Comparison of ENCODE assay signal across 1 cellular context in genomic region chr2:216392945-216393840, GRCh38.
TF ChIP-seq lines count a peak whose summit lies in the region.

No MANE protein-coding gene starts in this region.

TF ChIP-seq in K562, 482 proteins besides CTCF, POLR2A, EP300 and RAD21 (continued from another document and continues in another):
- TF ChIP-seq, protein P1, sequence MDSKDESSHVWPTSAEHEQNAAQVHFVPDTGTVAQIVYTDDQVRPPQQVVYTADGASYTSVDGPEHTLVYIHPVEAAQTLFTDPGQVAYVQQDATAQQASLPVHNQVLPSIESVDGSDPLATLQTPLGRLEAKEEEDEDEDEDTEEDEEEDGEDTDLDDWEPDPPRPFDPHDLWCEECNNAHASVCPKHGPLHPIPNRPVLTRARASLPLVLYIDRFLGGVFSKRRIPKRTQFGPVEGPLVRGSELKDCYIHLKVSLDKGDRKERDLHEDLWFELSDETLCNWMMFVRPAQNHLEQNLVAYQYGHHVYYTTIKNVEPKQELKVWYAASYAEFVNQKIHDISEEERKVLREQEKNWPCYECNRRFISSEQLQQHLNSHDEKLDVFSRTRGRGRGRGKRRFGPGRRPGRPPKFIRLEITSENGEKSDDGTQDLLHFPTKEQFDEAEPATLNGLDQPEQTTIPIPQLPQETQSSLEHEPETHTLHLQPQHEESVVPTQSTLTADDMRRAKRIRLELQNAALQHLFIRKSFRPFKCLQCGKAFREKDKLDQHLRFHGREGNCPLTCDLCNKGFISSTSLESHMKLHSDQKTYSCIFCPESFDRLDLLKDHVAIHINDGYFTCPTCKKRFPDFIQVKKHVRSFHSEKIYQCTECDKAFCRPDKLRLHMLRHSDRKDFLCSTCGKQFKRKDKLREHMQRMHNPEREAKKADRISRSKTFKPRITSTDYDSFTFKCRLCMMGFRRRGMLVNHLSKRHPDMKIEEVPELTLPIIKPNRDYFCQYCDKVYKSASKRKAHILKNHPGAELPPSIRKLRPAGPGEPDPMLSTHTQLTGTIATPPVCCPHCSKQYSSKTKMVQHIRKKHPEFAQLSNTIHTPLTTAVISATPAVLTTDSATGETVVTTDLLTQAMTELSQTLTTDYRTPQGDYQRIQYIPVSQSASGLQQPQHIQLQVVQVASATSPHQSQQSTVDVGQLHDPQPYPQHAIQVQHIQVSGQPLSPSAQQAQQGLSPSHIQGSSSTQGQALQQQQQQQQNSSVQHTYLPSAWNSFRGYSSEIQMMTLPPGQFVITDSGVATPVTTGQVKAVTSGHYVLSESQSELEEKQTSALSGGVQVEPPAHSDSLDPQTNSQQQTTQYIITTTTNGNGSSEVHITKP (IDR thresholded peaks at IDR 0.05; ENCODE audit: partially characterized antibody), result peak; percentile 94
- TF ChIP-seq ZNF644 (tag; IDR thresholded peaks at IDR 0.05; ENCODE audit: low read depth), result no peak
- no peak for TF ChIP-seq IRF9 (tag; IDR thresholded peaks at IDR 0.05)
- peak; percentile 71 for TF ChIP-seq TCF3 (CRISPR knock-in tag; IDR thresholded peaks at IDR 0.05)
- TF ChIP-seq, protein P2, sequence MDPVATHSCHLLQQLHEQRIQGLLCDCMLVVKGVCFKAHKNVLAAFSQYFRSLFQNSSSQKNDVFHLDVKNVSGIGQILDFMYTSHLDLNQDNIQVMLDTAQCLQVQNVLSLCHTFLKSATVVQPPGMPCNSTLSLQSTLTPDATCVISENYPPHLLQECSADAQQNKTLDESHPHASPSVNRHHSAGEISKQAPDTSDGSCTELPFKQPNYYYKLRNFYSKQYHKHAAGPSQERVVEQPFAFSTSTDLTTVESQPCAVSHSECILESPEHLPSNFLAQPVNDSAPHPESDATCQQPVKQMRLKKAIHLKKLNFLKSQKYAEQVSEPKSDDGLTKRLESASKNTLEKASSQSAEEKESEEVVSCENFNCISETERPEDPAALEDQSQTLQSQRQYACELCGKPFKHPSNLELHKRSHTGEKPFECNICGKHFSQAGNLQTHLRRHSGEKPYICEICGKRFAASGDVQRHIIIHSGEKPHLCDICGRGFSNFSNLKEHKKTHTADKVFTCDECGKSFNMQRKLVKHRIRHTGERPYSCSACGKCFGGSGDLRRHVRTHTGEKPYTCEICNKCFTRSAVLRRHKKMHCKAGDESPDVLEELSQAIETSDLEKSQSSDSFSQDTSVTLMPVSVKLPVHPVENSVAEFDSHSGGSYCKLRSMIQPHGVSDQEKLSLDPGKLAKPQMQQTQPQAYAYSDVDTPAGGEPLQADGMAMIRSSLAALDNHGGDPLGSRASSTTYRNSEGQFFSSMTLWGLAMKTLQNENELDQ (CRISPR knock-in tag; IDR thresholded peaks at IDR 0.05; ENCODE audit: borderline replicate concordance), result no peak
- TF ChIP-seq, protein P3, sequence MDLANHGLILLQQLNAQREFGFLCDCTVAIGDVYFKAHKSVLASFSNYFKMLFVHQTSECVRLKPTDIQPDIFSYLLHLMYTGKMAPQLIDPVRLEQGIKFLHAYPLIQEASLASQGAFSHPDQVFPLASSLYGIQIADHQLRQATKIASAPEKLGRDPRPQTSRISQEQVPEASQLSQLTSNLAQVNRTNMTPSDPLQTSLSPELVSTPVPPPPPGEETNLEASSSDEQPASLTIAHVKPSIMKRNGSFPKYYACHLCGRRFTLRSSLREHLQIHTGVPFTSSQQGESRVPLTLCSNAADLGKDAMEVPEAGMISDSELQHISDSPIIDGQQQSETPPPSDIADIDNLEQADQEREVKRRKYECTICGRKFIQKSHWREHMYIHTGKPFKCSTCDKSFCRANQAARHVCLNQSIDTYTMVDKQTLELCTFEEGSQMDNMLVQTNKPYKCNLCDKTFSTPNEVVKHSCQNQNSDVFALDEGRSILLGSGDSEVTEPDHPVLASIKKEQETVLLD (IDR thresholded peaks at IDR 0.05), result no peak
- peak; percentile 97 for TF ChIP-seq MEIS2 (IDR thresholded peaks at IDR 0.05; ENCODE audit: partially characterized antibody)
- TF ChIP-seq GTF2F1 (IDR thresholded peaks at IDR 0.05; ENCODE audit: low read depth, low read length), result no peak
- TF ChIP-seq ZNF124 (CRISPR knock-in tag; IDR thresholded peaks at IDR 0.05), result no peak
- TF ChIP-seq, protein P4, sequence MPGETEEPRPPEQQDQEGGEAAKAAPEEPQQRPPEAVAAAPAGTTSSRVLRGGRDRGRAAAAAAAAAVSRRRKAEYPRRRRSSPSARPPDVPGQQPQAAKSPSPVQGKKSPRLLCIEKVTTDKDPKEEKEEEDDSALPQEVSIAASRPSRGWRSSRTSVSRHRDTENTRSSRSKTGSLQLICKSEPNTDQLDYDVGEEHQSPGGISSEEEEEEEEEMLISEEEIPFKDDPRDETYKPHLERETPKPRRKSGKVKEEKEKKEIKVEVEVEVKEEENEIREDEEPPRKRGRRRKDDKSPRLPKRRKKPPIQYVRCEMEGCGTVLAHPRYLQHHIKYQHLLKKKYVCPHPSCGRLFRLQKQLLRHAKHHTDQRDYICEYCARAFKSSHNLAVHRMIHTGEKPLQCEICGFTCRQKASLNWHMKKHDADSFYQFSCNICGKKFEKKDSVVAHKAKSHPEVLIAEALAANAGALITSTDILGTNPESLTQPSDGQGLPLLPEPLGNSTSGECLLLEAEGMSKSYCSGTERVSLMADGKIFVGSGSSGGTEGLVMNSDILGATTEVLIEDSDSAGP (CRISPR knock-in tag; IDR thresholded peaks at IDR 0.05), result no peak
- TF ChIP-seq THAP7 (CRISPR knock-in tag; IDR thresholded peaks at IDR 0.05), result no peak
- TF ChIP-seq ZNF23 (CRISPR knock-in tag; IDR thresholded peaks at IDR 0.05), result no peak
- no peak for TF ChIP-seq POLR2H (tag; IDR thresholded peaks at IDR 0.05; ENCODE audit: low read depth)
- TF ChIP-seq SPI1 (IDR thresholded peaks at IDR 0.05; ENCODE audit: borderline replicate concordance, low read depth, low read length), result no peak
- no peak for TF ChIP-seq RFX7 (CRISPR knock-in tag; IDR thresholded peaks at IDR 0.05)
- TF ChIP-seq CBFA2T2 (conservative IDR thresholded peaks at IDR 0.05), result 0 out of 2 replicates have a peak, but pooled peaks have one; percentile 17
- TF ChIP-seq MEF2A (IDR thresholded peaks at IDR 0.05; ENCODE audit: control insufficient read depth, low read depth, low read length), result no peak
- no peak for TF ChIP-seq POLR2AphosphoS5 (IDR thresholded peaks at IDR 0.05; ENCODE audit: control insufficient read depth, insufficient read depth, low read depth, low read length)
- no peak for TF ChIP-seq MTA1 (IDR thresholded peaks at IDR 0.05; ENCODE audit: borderline replicate concordance)
- TF ChIP-seq NFYB (IDR thresholded peaks at IDR 0.05; ENCODE audit: extremely low read depth, insufficient read length), result peak; percentile 80
- no peak for TF ChIP-seq U2AF1 (optimal IDR thresholded peaks at IDR 0.05; ENCODE audit: low read depth, low read length)
- no peak for TF ChIP-seq CBX8 (IDR thresholded peaks at IDR 0.05; ENCODE audit: borderline replicate concordance, extremely low read depth, low read depth, low read length, poor library complexity, severe bottlenecking)
- peak in 1 of 2 experiments; percentile 55; a peak in 1 of 4 replicates for TF ChIP-seq RCOR1 (IDR thresholded peaks at IDR 0.05; ENCODE audit: borderline replicate concordance in 1 of 2, low read depth in 2 of 2, low read length in 2 of 2)
- peak; percentile 57; the same call in 1 of the 2 replicates for TF ChIP-seq TAL1 (IDR thresholded peaks at IDR 0.05)
- TF ChIP-seq PML (IDR thresholded peaks at IDR 0.05; ENCODE audit: low read length), result peak; percentile 46; the same call in 1 of the 2 replicates
- TF ChIP-seq CTBP1 (IDR thresholded peaks at IDR 0.05; ENCODE audit: borderline replicate concordance), result peak; percentile 58; the same call in 1 of the 2 replicates
- TF ChIP-seq, protein P5, sequence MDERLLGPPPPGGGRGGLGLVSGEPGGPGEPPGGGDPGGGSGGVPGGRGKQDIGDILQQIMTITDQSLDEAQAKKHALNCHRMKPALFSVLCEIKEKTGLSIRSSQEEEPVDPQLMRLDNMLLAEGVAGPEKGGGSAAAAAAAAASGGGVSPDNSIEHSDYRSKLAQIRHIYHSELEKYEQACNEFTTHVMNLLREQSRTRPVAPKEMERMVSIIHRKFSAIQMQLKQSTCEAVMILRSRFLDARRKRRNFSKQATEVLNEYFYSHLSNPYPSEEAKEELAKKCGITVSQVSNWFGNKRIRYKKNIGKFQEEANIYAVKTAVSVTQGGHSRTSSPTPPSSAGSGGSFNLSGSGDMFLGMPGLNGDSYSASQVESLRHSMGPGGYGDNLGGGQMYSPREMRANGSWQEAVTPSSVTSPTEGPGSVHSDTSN (CRISPR knock-in tag; IDR thresholded peaks at IDR 0.05; ENCODE audit: low read depth), result peak; percentile 72
- TF ChIP-seq, protein P5 (tag; conservative IDR thresholded peaks at IDR 0.05; ENCODE audit: low read depth), result peak; percentile 87
- peak; percentile 86 for TF ChIP-seq VEZF1 (CRISPR knock-in tag; IDR thresholded peaks at IDR 0.05)
- no peak for TF ChIP-seq ESRRB (CRISPR knock-in tag; IDR thresholded peaks at IDR 0.05; ENCODE audit: borderline replicate concordance)
- peak; percentile 22 for TF ChIP-seq SP2 (IDR thresholded peaks at IDR 0.05; ENCODE audit: extremely low read depth, low read depth, low read length, poor library complexity, severe bottlenecking)
- TF ChIP-seq SMAD4 (CRISPR knock-in tag; conservative IDR thresholded peaks at IDR 0.05), result 0 out of 2 replicates have a peak, but pooled peaks have one; percentile 20
- peak; percentile 49 for TF ChIP-seq FOS (IDR thresholded peaks at IDR 0.05; ENCODE audit: extremely low read depth, insufficient read length)
- TF ChIP-seq ADNP (tag; IDR thresholded peaks at IDR 0.05), result no peak
- TF ChIP-seq CBFA2T3 (IDR thresholded peaks at IDR 0.05), result peak; percentile 58
- TF ChIP-seq ARID1B (IDR thresholded peaks at IDR 0.05), result peak; percentile 80
- no peak for TF ChIP-seq NFE2 (IDR thresholded peaks at IDR 0.05; ENCODE audit: low read depth)
- TF ChIP-seq ESRRA (IDR thresholded peaks at IDR 0.05; ENCODE audit: borderline replicate concordance, low read depth), result peak; percentile 27; the same call in 1 of the 2 replicates
- peak; percentile 60; the same call in 1 of the 2 replicates for TF ChIP-seq DPF2 (IDR thresholded peaks at IDR 0.05)
- TF ChIP-seq NR2C2 (CRISPR knock-in tag; IDR thresholded peaks at IDR 0.05), result no peak
- TF ChIP-seq NR2C2 (tag; IDR thresholded peaks at IDR 0.05), result peak; percentile 34; the same call in 1 of the 2 replicates
- TF ChIP-seq SIN3A (IDR thresholded peaks at IDR 0.05; ENCODE audit: borderline replicate concordance in 2 of 2, control insufficient read depth in 1 of 2, low read depth in 2 of 2, low read length in 2 of 2), result no peak
- TF ChIP-seq ETV6 (IDR thresholded peaks at IDR 0.05; ENCODE audit: borderline replicate concordance in 1 of 2, low read depth in 2 of 2, low read length in 1 of 2), result no peak
- no peak for TF ChIP-seq ETV6 (CRISPR knock-in tag; IDR thresholded peaks at IDR 0.05; ENCODE audit: borderline replicate concordance)
- TF ChIP-seq, protein P6, sequence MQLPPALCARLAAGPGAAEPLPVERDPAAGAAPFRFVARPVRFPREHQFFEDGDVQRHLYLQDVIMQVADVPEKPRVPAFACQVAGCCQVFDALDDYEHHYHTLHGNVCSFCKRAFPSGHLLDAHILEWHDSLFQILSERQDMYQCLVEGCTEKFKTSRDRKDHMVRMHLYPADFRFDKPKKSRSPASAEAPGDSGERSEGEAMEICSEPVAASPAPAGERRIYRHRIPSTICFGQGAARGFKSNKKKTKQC (CRISPR knock-in tag; IDR thresholded peaks at IDR 0.05), result no peak
- no peak for TF ChIP-seq MYC (IDR thresholded peaks at IDR 0.05; ENCODE audit: low read depth, low read length)
- TF ChIP-seq MYC (CRISPR knock-in tag; IDR thresholded peaks at IDR 0.05; ENCODE audit: borderline replicate concordance, low read depth), result no peak
- TF ChIP-seq CREM (IDR thresholded peaks at IDR 0.05; ENCODE audit: low read depth), result peak; percentile 20; the same call in 1 of the 2 replicates
- no peak for TF ChIP-seq CEBPG (CRISPR knock-in tag; IDR thresholded peaks at IDR 0.05)
- TF ChIP-seq CEBPG (tag; conservative IDR thresholded peaks at IDR 0.05 in 1 of 2, IDR thresholded peaks at IDR 0.05 in 1 of 2), result peak in 1 of 2 experiments; percentile 29; a peak in 1 of 4 replicates
- TF ChIP-seq MAZ (CRISPR knock-in tag; conservative IDR thresholded peaks at IDR 0.05 in 1 of 2, IDR thresholded peaks at IDR 0.05 in 1 of 2), result 0 out of 4 replicates have a peak, but pooled peaks of 1 of the 2 experiments have one; percentile 25
- no peak for TF ChIP-seq DLX4 (CRISPR knock-in tag; IDR thresholded peaks at IDR 0.05)
- no peak for TF ChIP-seq ZNF444 (CRISPR knock-in tag; IDR thresholded peaks at IDR 0.05)
